In genomic region chr9:121699271-121700164, GRCh38 we compare ENCODE assay signal across 9 cellular contexts. TPM values are rescaled to one million over a fixed set of nuclear protein-coding genes. Genes with fewer than 3 reads are reported as not detected.
A peak's percentile ranks its signal among the peaks of the same experiment; 100 is the strongest.
DNase-seq lines count a peak whose midpoint lies in the region; ATAC-seq, FAIRE-seq and TF ChIP-seq lines count a peak whose summit lies in the region.
"Had no signal": no experiment of that assay in that cellular context is flagged by ENCODE, and none has a peak within 500 bp of the region (broad histone marks: within the 10 kb centered on the region; RNA-seq: fewer than 3 reads in every experiment).

No MANE protein-coding gene starts in this region.

- H3K9me3 ChIP-seq in BLaER1 = no peaks in the 10 kb centered on the region
- H3K9me3 ChIP-seq in HUES6 (ENCODE audit: control insufficient read depth, insufficient read depth, low read depth, low read length) = no peaks in the 10 kb centered on the region
- no peaks in the 10 kb centered on the region for H3K9me3 ChIP-seq in endothelial cell of umbilical vein (replicated peaks; ENCODE audit: control insufficient read depth, insufficient read depth, low read length)
- H3K9me3 ChIP-seq in thoracic aorta = no peaks in the 10 kb centered on the region

- TF ChIP-seq POLR2A in endothelial cell of umbilical vein (IDR thresholded peaks at IDR 0.05; ENCODE audit: low read depth, low read length) = no peak

- H3K36me3 ChIP-seq in BLaER1 (no peaks in the 10 kb centered on the region), HUES6 (ENCODE audit: control insufficient read depth, insufficient read depth, low read length) (no peaks in the 10 kb centered on the region), endothelial cell of umbilical vein (ENCODE audit: control insufficient read depth in 2 of 2, extremely low read depth in 1 of 2, insufficient read depth in 2 of 2, low read length in 2 of 2) (no peaks in the 10 kb centered on the region), thoracic aorta (no peaks in the 10 kb centered on the region)

- FAIRE-seq in endothelial cell of umbilical vein (lab: Jason Lieb, UNC) = peak; percentile 62

- peak overlapping the region; percentile 79 for H3K9ac ChIP-seq in BLaER1
- no peak overlapping the region for H3K9ac ChIP-seq in HUES6 (ENCODE audit: low read length)
- H3K9ac ChIP-seq in endothelial cell of umbilical vein (replicated peaks; ENCODE audit: extremely low read depth, insufficient read depth, low read length) = peak overlapping the region; percentile 91

- no peaks in the 10 kb centered on the region for H3K9me1 ChIP-seq in endothelial cell of umbilical vein (replicated peaks; ENCODE audit: control insufficient read depth, extremely low read depth, insufficient read depth, low read length)

- DNase-seq in activated CD4-positive, alpha-beta T cell treated with anti-CD3 and anti-CD28 coated beads, Interleukin-2, amount 10 ng/mL, durations not matched to agents 7 days and 5 days = peak; percentile 71
- DNase-seq in endothelial cell of umbilical vein (ENCODE audit: low read depth, low spot score) (peak; percentile 45), naive B cell (peak; percentile 47), thoracic aorta (ENCODE audit: low spot score) (no peak)

- H3K27me3 ChIP-seq in BLaER1 (peaks cover 8% of the 10 kb centered on the region; the same call in 1 of the 2 replicates), HUES6 (ENCODE audit: control insufficient read depth, insufficient read depth, low read length) (peaks cover 32% of the 10 kb centered on the region), endothelial cell of umbilical vein (ENCODE audit: control insufficient read depth in 2 of 2, insufficient read depth in 2 of 2, low read length in 2 of 2) (no peaks in the 10 kb centered on the region), thoracic aorta (replicated peaks; ENCODE audit: insufficient read depth) (no peaks in the 10 kb centered on the region)

- H2AFZ ChIP-seq in endothelial cell of umbilical vein (ENCODE audit: low read depth, low read length) = peak overlapping the region; percentile 60

- CTCF ChIA-PET in activated CD4-positive, alpha-beta T cell treated with anti-CD3 and anti-CD28 coated beads, Interleukin-2, amount 10 ng/mL, durations not matched to agents 7 days and 5 days (lab: Charles Lee) = interaction anchor here (0.9 to 3.6 kb wide), 4 partner anchors 12 to 254 kb away, joined by 3 to 16 read pairs (median 4); no protein-coding TSS in a partner anchor
- CTCF ChIA-PET in endothelial cell of umbilical vein (lab: Charles Lee) = interaction anchor here (0.6 to 7.3 kb wide), 32 partner anchors 8 to 399 kb away, joined by 3 to 71 read pairs (median 4); partner anchors contain the start of gene TTLL11

- H3K4me2 ChIP-seq in BLaER1 (peak overlapping the region; percentile 96), endothelial cell of umbilical vein (ENCODE audit: insufficient read depth, low read length) (peak overlapping the region; percentile 54)

- peak overlapping the region; percentile 93 for H3K27ac ChIP-seq in BLaER1
- H3K27ac ChIP-seq in HUES6 (ENCODE audit: low read depth, low read length) = no peak overlapping the region
- H3K27ac ChIP-seq in endothelial cell of umbilical vein (ENCODE audit: insufficient read depth, low read depth, low read length) = peak overlapping the region; percentile 84
- H3K27ac ChIP-seq in thoracic aorta = peak overlapping the region in 1 of 2 donors; percentile 25

- H3K27me3 Mint-ChIP-seq in activated CD4-positive, alpha-beta T cell treated with anti-CD3 and anti-CD28 coated beads, Interleukin-2, amount 10 ng/mL, durations not matched to agents 7 days and 5 days = peaks cover 55% of the 10 kb centered on the region
- peaks cover 48 to 78% (median 53%) of the 10 kb centered on the region in 3 donors for H3K27me3 Mint-ChIP-seq in naive B cell

- H4K20me1 ChIP-seq in BLaER1 (peaks cover 87% of the 10 kb centered on the region), endothelial cell of umbilical vein (replicated peaks; ENCODE audit: control insufficient read depth, extremely low read depth, insufficient read depth, low read length) (peaks cover 12% of the 10 kb centered on the region)

- TF ChIP-seq CTCF in endothelial cell of umbilical vein (IDR thresholded peaks at IDR 0.05; ENCODE audit: extremely low read depth in 1 of 2, insufficient read depth in 1 of 2, low read depth in 1 of 2, low read length in 2 of 2) = no peak
- TF ChIP-seq CTCF in thoracic aorta (IDR thresholded peaks at IDR 0.05) = no peak

- H3K4me1 Mint-ChIP-seq in activated CD4-positive, alpha-beta T cell treated with anti-CD3 and anti-CD28 coated beads, Interleukin-2, amount 10 ng/mL, durations not matched to agents 7 days and 5 days = peaks cover 11% of the 10 kb centered on the region
- H3K4me1 Mint-ChIP-seq in naive B cell = peaks cover 0 to 23% (median 15%) of the 10 kb centered on the region in 3 donors

- intact Hi-C loops in endothelial cell of umbilical vein (cut with micrococcal nuclease) = loop anchor here (1.0 to 5.0 kb wide), 4 partner anchors 26 to 293 kb away; no protein-coding TSS in a partner anchor

- dilution Hi-C loops in endothelial cell of umbilical vein (cut with MboI; ENCODE audit: extremely low pct_ligation_motif_present, low sequenced_read_pairs) = no loop called here

- POLR2A ChIA-PET in activated CD4-positive, alpha-beta T cell treated with anti-CD3 and anti-CD28 coated beads, Interleukin-2, amount 10 ng/mL, durations not matched to agents 7 days and 5 days (lab: Charles Lee) = no interaction called here
- POLR2A ChIA-PET in endothelial cell of umbilical vein (lab: Charles Lee) = no interaction called here

- peak overlapping the region; percentile 77 for H3K4me3 ChIP-seq in BLaER1
- peak overlapping the region; percentile 66 for H3K4me3 ChIP-seq in HUES6 (ENCODE audit: low read depth, low read length)
- peak overlapping the region; percentile 59 to 62 (median 60) for H3K4me3 ChIP-seq in endothelial cell of umbilical vein (replicated peaks in 1 of 3; ENCODE audit: insufficient read depth in 1 of 3, low read depth in 1 of 3, low read length in 3 of 3)
- H3K4me3 ChIP-seq in thoracic aorta = peak overlapping the region; percentile 79

- H3K36me3 Mint-ChIP-seq in activated CD4-positive, alpha-beta T cell treated with anti-CD3 and anti-CD28 coated beads, Interleukin-2, amount 10 ng/mL, durations not matched to agents 7 days and 5 days (ENCODE audit: low read depth) = no peaks in the 10 kb centered on the region
- no peaks in the 10 kb centered on the region for H3K36me3 Mint-ChIP-seq in naive B cell

- BruUV-seq in endothelial cell of umbilical vein (replicated peaks; lab: Mats Ljungman, UMichigan) = no TSS peak

- H3K79me2 ChIP-seq in endothelial cell of umbilical vein (ENCODE audit: control insufficient read depth, insufficient read depth, low read length) = peaks cover 28% of the 10 kb centered on the region

- H3K9me3 Mint-ChIP-seq in activated CD4-positive, alpha-beta T cell treated with anti-CD3 and anti-CD28 coated beads, Interleukin-2, amount 10 ng/mL, durations not matched to agents 7 days and 5 days = no peaks in the 10 kb centered on the region
- no peaks in the 10 kb centered on the region for H3K9me3 Mint-ChIP-seq in naive B cell
- H3K9me3 Mint-ChIP-seq: stimulated activated naive CD8-positive, alpha-beta T cell treated with anti-CD3 and anti-CD28 coated beads, Interleukin-15, Interleukin-2, amounts not matched to agents 100 ng/mL and 50 ng/mL, for 24 hours had no signal

- peaks cover 74% of the 10 kb centered on the region for H3K4me1 ChIP-seq in BLaER1
- H3K4me1 ChIP-seq in HUES6 (ENCODE audit: control insufficient read depth, insufficient read depth, low read length) = peaks cover 17% of the 10 kb centered on the region; the same call in 1 of the 2 replicates
- peaks cover 13% of the 10 kb centered on the region for H3K4me1 ChIP-seq in endothelial cell of umbilical vein (ENCODE audit: control insufficient read depth, extremely low read depth, insufficient read depth, low read length)
- H3K4me1 ChIP-seq in thoracic aorta (ENCODE audit: control insufficient read depth in 1 of 2, low read depth in 2 of 2) = peaks cover 12 to 26% of the 10 kb centered on the region in 2 donors

- peak; percentile 70 for ATAC-seq in GM19025 (IDR thresholded peaks at IDR 0.05; ENCODE audit: low read depth, unreplicated experiment)
- peak; percentile 79 for ATAC-seq in naive B cell (ENCODE audit: low read depth in 2 of 2)
- ATAC-seq in thoracic aorta (ENCODE audit: insufficient number of reproducible peaks, low FRiP score, low read depth) = no peak
- no peak for ATAC-seq in GM18873 (IDR thresholded peaks at IDR 0.05; ENCODE audit: low FRiP score, unreplicated experiment)

- H3K27ac Mint-ChIP-seq in activated CD4-positive, alpha-beta T cell treated with anti-CD3 and anti-CD28 coated beads, Interleukin-2, amount 10 ng/mL, durations not matched to agents 7 days and 5 days = no peak overlapping the region
- H3K27ac Mint-ChIP-seq in naive B cell = no peak overlapping the region
- H3K27ac Mint-ChIP-seq: stimulated activated naive CD8-positive, alpha-beta T cell treated with anti-CD3 and anti-CD28 coated beads, Interleukin-15, Interleukin-2, amounts not matched to agents 100 ng/mL and 50 ng/mL, for 24 hours had no signal

- peak overlapping the region; percentile 43 for H3K4me3 Mint-ChIP-seq in activated CD4-positive, alpha-beta T cell treated with anti-CD3 and anti-CD28 coated beads, Interleukin-2, amount 10 ng/mL, durations not matched to agents 7 days and 5 days
- peak overlapping the region; percentile 51 to 89 (median 70) for H3K4me3 Mint-ChIP-seq in naive B cell

TF ChIP-seq in endothelial cell of umbilical vein, 7 proteins besides CTCF, POLR2A, EP300 and RAD21:
- peak; percentile 61 for TF ChIP-seq POLR2AphosphoS5 (IDR thresholded peaks at IDR 0.05; ENCODE audit: insufficient read depth, low read depth, low read length)
- TF ChIP-seq FOS (IDR thresholded peaks at IDR 0.05; ENCODE audit: borderline replicate concordance, insufficient read depth, low read length) = no peak

RNA-seq across cellular contexts. Expression of gene DAB2IP, which starts 48.1 kb away (rescaled TPM):
- total RNA-seq in activated CD4-positive, alpha-beta T cell treated with anti-CD3 and anti-CD28 coated beads, Interleukin-2, amount 10 ng/mL, durations not matched to agents 7 days and 5 days = not detected
- total RNA-seq in endothelial cell of umbilical vein (48.4 and 53.6 TPM in 2 replicates), thoracic aorta (100 to 1,000 TPM in 1 of 2 donors, 10 to 100 TPM in 1; 87.4 to 104 TPM)
- polyA plus RNA-seq in endothelial cell of umbilical vein (29.2 and 29.9 TPM in 2 replicates), naive B cell (ENCODE audit: low read depth in 6 of 6) (not detected)
- 30.3 and 32.7 TPM in 2 replicates for polyA plus RNA-seq in endothelial cell of umbilical vein (2011; cell fraction: cytosol; rRNA removed)
- 51.8 and 52.0 TPM in 2 replicates for polyA plus RNA-seq in endothelial cell of umbilical vein (2011; cell fraction: nucleus; rRNA removed)
- 26.9 and 27.1 TPM in 2 replicates for polyA plus RNA-seq in endothelial cell of umbilical vein (2012)
- polyA minus RNA-seq in endothelial cell of umbilical vein = 67.5 and 90.9 TPM in 2 replicates
- polyA minus RNA-seq in endothelial cell of umbilical vein (2011; cell fraction: cytosol; rRNA and poly(A)+ RNA removed) = 12.8 TPM
- polyA minus RNA-seq in endothelial cell of umbilical vein (2011; cell fraction: nucleus; rRNA and poly(A)+ RNA removed) = 33.9 and 35.2 TPM in 2 replicates

Comparison
In these comparisons a context has a peak if more than half of its experiments do, and no peak if none do; other contexts are left out.
1. ATAC-seq: peak in GM19025 (single experiment) and naive B cell (2 of 2); none in thoracic aorta (single experiment) and GM18873 (single experiment).
2. RNA of gene DAB2IP, which starts 48.1 kb away (total RNA-seq): 87.4 to 104 TPM in thoracic aorta and 48.4 to 53.6 TPM in endothelial cell of umbilical vein; not detected in activated CD4-positive, alpha-beta T cell treated with anti-CD3 and anti-CD28 coated beads, Interleukin-2, amount 10 ng/mL, durations not matched to agents 7 days and 5 days; every median in the first group is over 10 times any median in the second.
3. Peak in every context shown above with its lines, with median percentiles within 50 percentile points of each other: H3K4me3 ChIP-seq.